In the genomic region with DNA sequence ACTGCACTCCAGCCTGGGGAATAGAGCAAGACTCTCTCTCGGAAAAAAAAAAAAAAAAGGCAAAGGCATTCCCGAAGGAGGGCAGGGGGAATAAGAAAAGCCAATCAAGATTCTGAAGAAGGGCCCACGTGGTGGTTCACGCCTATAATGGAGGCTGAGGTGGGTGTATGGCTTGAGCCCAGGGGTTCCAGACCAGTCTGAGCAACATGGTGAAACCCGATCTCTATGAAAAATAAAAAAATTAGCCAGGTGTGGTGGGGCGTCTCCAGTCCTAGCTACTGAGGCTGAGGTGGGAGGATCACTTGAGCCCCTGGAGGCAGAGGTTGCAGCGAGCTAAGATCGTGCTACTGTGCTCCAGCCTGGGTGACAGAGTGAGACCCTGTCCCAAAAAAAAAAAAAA, we compare ENCODE assay signal across 23 cellular contexts. TPM values are rescaled to one million over a fixed set of nuclear protein-coding genes. Genes with fewer than 3 reads are reported as not detected.
"Had no signal": no experiment of that assay in that cellular context is flagged by ENCODE, and none has a peak within 500 bp of the region (broad histone marks: within the 10 kb centered on the region; RNA-seq: fewer than 3 reads in every experiment).

No MANE protein-coding gene starts in this region.

- H3K9ac ChIP-seq: neural progenitor cell had no signal

- H3K27ac ChIP-seq: neural progenitor cell, ovary, suprapubic skin, thyroid gland, upper lobe of right lung had no signal

- H3K4me3 Mint-ChIP-seq: naive thymus-derived CD4-positive, alpha-beta T cell had no signal

- H3K36me3 ChIP-seq: esophagus muscularis mucosa, gastrocnemius medialis, heart right ventricle, neural progenitor cell, ovary, suprapubic skin, thyroid gland, upper lobe of right lung, vagina had no signal

- H2AFZ ChIP-seq: neural progenitor cell had no signal

- H3K9me3 Mint-ChIP-seq: neural progenitor cell had no signal

- H3K27me3 ChIP-seq: esophagus muscularis mucosa, neural progenitor cell, ovary, suprapubic skin, thyroid gland, upper lobe of right lung, vagina had no signal

- ATAC-seq: gastrocnemius medialis; heart right ventricle; left lobe of liver; naive thymus-derived CD4-positive, alpha-beta T cell; right cardiac atrium; stimulated activated naive CD8-positive, alpha-beta T cell treated with anti-CD3 and anti-CD28 coated beads, Interleukin-15, Interleukin-2, amounts not matched to agents 100 U/mL and 50 U/mL, for 24 hours; upper lobe of right lung had no signal

- H3K27ac Mint-ChIP-seq: naive thymus-derived CD4-positive, alpha-beta T cell; progenitor cell of endocrine pancreas had no signal

- DNase-seq: effector CD8-positive, alpha-beta T cell; gastrocnemius medialis; heart right ventricle; hypothalamus; kidney glomerular epithelial cell; mammary epithelial cell; naive thymus-derived CD4-positive, alpha-beta T cell; nucleus accumbens; ovary; right cardiac atrium; small intestine; stimulated activated CD4-positive, alpha-beta T cell treated with anti-CD3 and anti-CD28 coated beads, Interleukin-12 subunit alpha, Interleukin-12 subunit beta, amount 100 ng/mL, for 4 hours; stimulated activated naive CD8-positive, alpha-beta T cell treated with anti-CD3 and anti-CD28 coated beads, Interleukin-15, Interleukin-2, amounts not matched to agents 100 U/mL and 50 U/mL, for 24 hours; thyroid gland; upper lobe of right lung had no signal

- H3K36me3 Mint-ChIP-seq: neural progenitor cell had no signal

- H3K9me3 ChIP-seq: esophagus muscularis mucosa, gastrocnemius medialis, heart right ventricle, ovary, suprapubic skin, thyroid gland, upper lobe of right lung, vagina had no signal

- H3K4me2 ChIP-seq: neural progenitor cell had no signal

- H3K4me3 ChIP-seq: coronary artery, esophagus muscularis mucosa, gastrocnemius medialis, heart right ventricle, neural progenitor cell, ovary, suprapubic skin, thyroid gland, upper lobe of right lung, vagina had no signal

RNA-seq across cellular contexts. Expression of a gene that starts 4.3 kb away (rescaled TPM):
- polyA plus RNA-seq: naive thymus-derived CD4-positive, alpha-beta T cell had no signal

RNA-seq across cellular contexts. Expression of a gene that starts 10.5 kb away (rescaled TPM):
- total RNA-seq: gastrocnemius medialis had no signal

RNA-seq across cellular contexts. Expression of a gene that starts 27.5 kb away (rescaled TPM):
- total RNA-seq: dermis microvascular lymphatic vessel endothelial cell had no signal
